Comparison of ENCODE assay signal across 21 cellular contexts in the genomic region with DNA sequence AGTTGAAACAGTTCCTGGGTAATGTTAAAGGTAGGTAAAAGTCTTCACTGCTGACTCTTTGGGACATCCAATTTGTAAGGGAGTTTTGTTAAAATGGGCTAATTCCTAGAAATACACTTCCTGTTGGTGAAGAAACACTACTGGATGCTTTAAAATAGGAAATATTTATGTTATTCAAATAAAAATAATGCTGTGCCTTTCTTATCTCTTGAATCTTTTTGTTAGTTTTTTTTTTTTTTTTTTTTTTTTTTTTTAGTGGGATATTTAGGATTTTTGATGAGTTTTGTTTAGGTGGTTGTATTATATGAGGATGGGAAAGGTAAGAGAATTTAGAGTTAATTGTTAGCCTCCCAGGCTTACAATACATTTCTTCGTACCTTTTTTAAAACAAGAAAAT. TPM values are rescaled to one million over a fixed set of nuclear protein-coding genes. Genes with fewer than 3 reads are reported as not detected.
DNase-seq lines count a peak whose midpoint lies in the region; FAIRE-seq and TF ChIP-seq lines count a peak whose summit lies in the region.
"Had no signal": no experiment of that assay in that cellular context is flagged by ENCODE, and none has a peak within 500 bp of the region (broad histone marks: within the 10 kb centered on the region; RNA-seq: fewer than 3 reads in every experiment).

No MANE protein-coding gene starts in this region.

- H3K9ac ChIP-seq in Loucy (ENCODE audit: low read depth, low read length, poor library complexity, severe bottlenecking) (peak overlapping the region; percentile 17), kidney (ENCODE audit: low read length in 2 of 2) (no peak overlapping the region)
- H3K9ac ChIP-seq: BLaER1 had no signal

- H3K4me2 ChIP-seq in Loucy (ENCODE audit: low read depth, low read length, poor library complexity, severe bottlenecking) = peak overlapping the region; percentile 85
- H3K4me2 ChIP-seq: BLaER1 had no signal

- no peak overlapping the region for H2AFZ ChIP-seq in Loucy (ENCODE audit: low read length)

- peaks cover 33% of the 10 kb centered on the region for H3K4me1 Mint-ChIP-seq in type B pancreatic cell (ENCODE audit: unreplicated experiment)
- peaks cover 15% of the 10 kb centered on the region for H3K4me1 Mint-ChIP-seq in CD14-positive monocyte

- TF ChIP-seq CTCF in Loucy (conservative IDR thresholded peaks at IDR 0.05; ENCODE audit: low read length) (no peak), type B pancreatic cell (conservative IDR thresholded peaks at IDR 0.05) (no peak), kidney (IDR thresholded peaks at IDR 0.05; ENCODE audit: borderline replicate concordance, extremely low read depth, insufficient read depth) (no peak), CD14-positive monocyte (IDR thresholded peaks at IDR 0.05) (no peak)

- H3K27me3 ChIP-seq in Loucy (ENCODE audit: insufficient read depth, low read length, poor library complexity, severe bottlenecking) = no peaks in the 10 kb centered on the region
- H3K27me3 ChIP-seq: BLaER1 had no signal

- H3K4me3 Mint-ChIP-seq in type B pancreatic cell = peak overlapping the region; percentile 56
- H3K4me3 Mint-ChIP-seq in CD14-positive monocyte = no peak overlapping the region
- H3K4me3 Mint-ChIP-seq: CD8-positive, alpha-beta memory T cell; HFFc6; T-cell had no signal

- peaks cover 25% of the 10 kb centered on the region for H4K20me1 ChIP-seq in Loucy (ENCODE audit: insufficient read depth, low read length, poor library complexity, severe bottlenecking)

- no peaks in the 10 kb centered on the region for H3F3A ChIP-seq in Loucy (ENCODE audit: low read depth)

- peak overlapping the region; percentile 90 for H3K4me3 ChIP-seq in Loucy (ENCODE audit: low read length, poor library complexity, severe bottlenecking)
- H3K4me3 ChIP-seq in kidney (ENCODE audit: low read length in 2 of 2) = peak overlapping the region in 1 of 2 donors; percentile 18
- H3K4me3 ChIP-seq: BLaER1 had no signal

- no peaks in the 10 kb centered on the region for H3K9me2 ChIP-seq in Loucy (replicated peaks; ENCODE audit: low read depth, low read length)

- H3K9me3 Mint-ChIP-seq in type B pancreatic cell (no peaks in the 10 kb centered on the region), CD14-positive monocyte (peaks cover 0 to 9% (median 0%) of the 10 kb centered on the region in 7 donors)
- H3K9me3 Mint-ChIP-seq: CD8-positive, alpha-beta memory T cell; HFFc6; T-cell had no signal

- no peak overlapping the region for H3K27ac ChIP-seq in kidney (ENCODE audit: low read depth in 2 of 2, low read length in 2 of 2)
- H3K27ac ChIP-seq: BLaER1 had no signal

- H3K36me3 Mint-ChIP-seq in type B pancreatic cell = no peaks in the 10 kb centered on the region
- H3K36me3 Mint-ChIP-seq in CD14-positive monocyte = peaks cover 0 to 6% of the 10 kb centered on the region in 2 donors
- H3K36me3 Mint-ChIP-seq: T-cell had no signal

- peaks cover 81% of the 10 kb centered on the region for H3K79me2 ChIP-seq in Loucy (ENCODE audit: insufficient read depth, low read length)

- peak overlapping the region; percentile 12 for H3K27ac Mint-ChIP-seq in type B pancreatic cell
- H3K27ac Mint-ChIP-seq in CD14-positive monocyte = no peak overlapping the region
- H3K27ac Mint-ChIP-seq: CD8-positive, alpha-beta memory T cell; HFFc6; T-cell had no signal

- DNase-seq in frontal cortex (ENCODE audit: low spot score in 2 of 2) (no peak), type B pancreatic cell (ENCODE audit: extremely low spot score, unreplicated experiment) (no peak), kidney (no peak), CD14-positive monocyte (ENCODE audit: low spot score) (no peak), activated gamma-delta T cell treated with Interleukin-2 at 50 U/mL for 16 hours (no peak)
- DNase-seq: CD8-positive, alpha-beta memory T cell; GDM1; HFFc6; NCI-H1417; NCI-H2029; NCI-H2171; NCI-H446 treated with DMSO at 0.1 percent for 48 hours; NK-92 treated with Interleukin-12 subunit alpha and Interleukin-12 subunit beta, amount 100 ng/mL, for 24 hours; OCI-M1; T-cell had no signal

- H3K9me3 ChIP-seq in Loucy (ENCODE audit: insufficient read depth, low read depth, low read length) = no peaks in the 10 kb centered on the region
- H3K9me3 ChIP-seq in kidney (ENCODE audit: control insufficient read depth in 1 of 2, low read length in 2 of 2) = no peaks in the 10 kb centered on the region
- H3K9me3 ChIP-seq: BLaER1 had no signal

- FAIRE-seq in TTC549 (lab: Jason Lieb, UNC) = peak; percentile 5
- FAIRE-seq in frontal cortex (lab: Jason Lieb, UNC) = peak; percentile 61
- no peak for FAIRE-seq in kidney (lab: Jason Lieb, UNC)
- FAIRE-seq: GM12891, GM18507, H1 had no signal

- peaks cover 45% of the 10 kb centered on the region for H3K4me1 ChIP-seq in Loucy (ENCODE audit: insufficient read depth, low read length, poor library complexity, severe bottlenecking)
- peaks cover 0 to 3% of the 10 kb centered on the region in 2 donors for H3K4me1 ChIP-seq in kidney (ENCODE audit: control insufficient read depth in 1 of 2, insufficient read depth in 1 of 2, low read depth in 1 of 2, low read length in 2 of 2)

- H3K27me3 Mint-ChIP-seq in type B pancreatic cell (no peaks in the 10 kb centered on the region), CD14-positive monocyte (ENCODE audit: low read depth in 3 of 3) (peaks cover 49 to 65% (median 52%) of the 10 kb centered on the region in 3 donors)

- H3K36me3 ChIP-seq in Loucy (ENCODE audit: insufficient read depth, low read length) (no peaks in the 10 kb centered on the region), kidney (ENCODE audit: control insufficient read depth in 1 of 2, insufficient read depth in 2 of 2, low read length in 2 of 2) (no peaks in the 10 kb centered on the region)
- H3K36me3 ChIP-seq: BLaER1 had no signal

- intact Hi-C loops in kidney (cut with DNase I) = no loop called here
- intact Hi-C loops in CD14-positive monocyte (cut with micrococcal nuclease) = no loop called here

RNA-seq across cellular contexts. Expression of gene MAGI3, which starts 4.5 kb away (rescaled TPM):
- total RNA-seq in frontal cortex = 31.8 TPM
- 19.2 and 23.9 TPM in 2 replicates for total RNA-seq in type B pancreatic cell (ENCODE audit: low replicate concordance)
- total RNA-seq in kidney = 25.9 TPM
- polyA plus RNA-seq in kidney (ENCODE audit: insufficient read depth, low read depth, low replicate concordance) = 5.6 TPM
- under 1 TPM; 0.36 to 0.58 TPM for polyA plus RNA-seq in CD14-positive monocyte
